In genomic region chr22:50713008-50713385, GRCh38 we compare ENCODE assay signal across 19 cellular contexts. TPM values are rescaled to one million over a fixed set of nuclear protein-coding genes. Genes with fewer than 3 reads are reported as not detected.
A peak's percentile ranks its signal among the peaks of the same experiment; 100 is the strongest.
DNase-seq lines count a peak whose midpoint lies in the region; ATAC-seq and TF ChIP-seq lines count a peak whose summit lies in the region.
"Had no signal": no experiment of that assay in that cellular context is flagged by ENCODE, and none has a peak within 500 bp of the region (broad histone marks: within the 10 kb centered on the region; RNA-seq: fewer than 3 reads in every experiment).

No MANE protein-coding gene starts in this region.

- no peaks in the 10 kb centered on the region for H3K27me3 ChIP-seq in lower lobe of right lung (ENCODE audit: low read depth)
- no peaks in the 10 kb centered on the region for H3K27me3 ChIP-seq in tibial nerve

- H3K36me3 ChIP-seq in lower lobe of right lung (peaks cover 7% of the 10 kb centered on the region), tibial nerve (peaks cover 0 to 34% (median 0%) of the 10 kb centered on the region in 3 donors)

- 61 to 74% methylated on average over 13 of the region's 13 CpGs for WGBS in tibial nerve, 2 donors

- TF ChIP-seq EP300 in tibial nerve (IDR thresholded peaks at IDR 0.05): no peak

- H3K9me3 ChIP-seq in lower lobe of right lung: no peaks in the 10 kb centered on the region
- no peaks in the 10 kb centered on the region for H3K9me3 ChIP-seq in tibial nerve

- TF ChIP-seq CTCF in lower lobe of right lung (IDR thresholded peaks at IDR 0.05): no peak
- no peak for TF ChIP-seq CTCF in tibial nerve (IDR thresholded peaks at IDR 0.05)

- no peak for TF ChIP-seq POLR2A in tibial nerve (IDR thresholded peaks at IDR 0.05)

- H3K4me3 ChIP-seq in lower lobe of right lung (no peak overlapping the region), tibial nerve (no peak overlapping the region)

- DNase-seq in Right ventricle myocardium superior (peak; percentile 22), cardiac septum (ENCODE audit: low spot score) (no peak), caudate nucleus (lab: John Stamatoyannopoulos, UW) (no peak), lower lobe of right lung (peak; percentile 14), tibial nerve (ENCODE audit: low spot score in 2 of 2) (no peak), COLO829 (ENCODE audit: low spot score) (no peak), Kasumi-1 (lab: John Stamatoyannopoulos, UW) (no peak)
- DNase-seq: DMS53, H7, MM.1S, NCI-H1105, NCI-H187, NCI-H446, NCI-H748 treated with DMSO at 0.1 percent for 48 hours, PC-3 had no signal

- intact Hi-C loops in Right ventricle myocardium superior (cut with DNase I): no loop called here
- intact Hi-C loops in cardiac septum (cut with DNase I): no loop called here
- intact Hi-C loops in lower lobe of right lung (cut with DNase I): no loop called here

- ATAC-seq in Right ventricle myocardium superior (ENCODE audit: poor library complexity): no peak
- no peak for ATAC-seq in lower lobe of right lung
- no peak for ATAC-seq in HG02610 (IDR thresholded peaks at IDR 0.05; ENCODE audit: unreplicated experiment)
- ATAC-seq: PC-3 had no signal

- H3K4me1 ChIP-seq in lower lobe of right lung: peaks cover 34% of the 10 kb centered on the region
- H3K4me1 ChIP-seq in tibial nerve: peaks cover 5 to 57% (median 12%) of the 10 kb centered on the region in 4 donors

- H3K27ac ChIP-seq in caudate nucleus (ENCODE audit: low read depth, low read length) (peak overlapping the region; percentile 98), lower lobe of right lung (peak overlapping the region; percentile 49), tibial nerve (peak overlapping the region in 3 of 4 donors; percentile 8 to 72 (median 13))
- H3K27ac ChIP-seq: C4-2B, KMS-11 had no signal

RNA-seq across cellular contexts. Expression of gene ACR, which starts 25.0 kb away (rescaled TPM):
- total RNA-seq in Right ventricle myocardium superior (0.43 TPM), cardiac septum (0.40 TPM), lower lobe of right lung (0.62 TPM), tibial nerve (1 to 10 TPM in 2 of 4 donors, not detected in 2; 2.2 to 4.8 TPM)
- total RNA-seq: A172, H7, PC-3 had no signal

RNA-seq across cellular contexts. Expression of gene SHANK3, which starts 40.4 kb away (rescaled TPM):
- total RNA-seq in Right ventricle myocardium superior (19.3 TPM), cardiac septum (25.9 TPM), lower lobe of right lung (50.6 TPM), tibial nerve (10 to 100 TPM; 10.3 to 29.4 (median 20.5) TPM)

Comparison
In these comparisons a context has a peak if more than half of its experiments do, and no peak if none do; other contexts are left out.
1. DNase-seq: peak in Right ventricle myocardium superior (single experiment) and lower lobe of right lung (single experiment); none in cardiac septum (single experiment), caudate nucleus (0 of 61), tibial nerve (0 of 2), COLO829 (single experiment) and Kasumi-1 (0 of 2).
2. H3K27ac ChIP-seq: peak in every context shown above with its lines; median percentile 98 in caudate nucleus; 49 in lower lobe of right lung; 13 in tibial nerve.